Comparison of ENCODE assay signal across 19 cellular contexts in the genomic region with DNA sequence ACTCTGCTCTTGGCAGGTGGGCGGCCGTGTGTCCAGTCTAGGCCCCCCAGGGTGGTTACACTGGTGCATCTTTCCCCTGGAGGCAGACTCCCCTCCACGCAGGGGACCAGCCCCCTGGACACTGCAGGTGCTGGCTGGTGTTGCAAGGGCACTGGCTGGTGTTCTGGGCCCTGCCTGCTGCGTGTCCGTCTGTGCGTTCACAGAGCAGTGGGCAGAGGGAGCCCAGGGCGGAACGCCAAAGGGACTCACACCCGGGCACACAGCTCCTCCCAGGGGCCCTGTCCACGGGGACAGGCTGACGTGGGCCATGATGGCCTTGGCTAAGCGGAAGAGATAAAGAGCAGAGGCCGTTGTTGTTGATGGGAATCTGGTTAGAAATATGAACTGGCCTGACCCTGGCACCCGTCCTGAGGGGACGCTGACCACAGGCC. TPM values are rescaled to one million over a fixed set of nuclear protein-coding genes. Genes with fewer than 3 reads are reported as not detected.
A peak's percentile ranks its signal among the peaks of the same experiment; 100 is the strongest.
DNase-seq lines count a peak whose midpoint lies in the region; ATAC-seq, FAIRE-seq and TF ChIP-seq lines count a peak whose summit lies in the region.
"Had no signal": no experiment of that assay in that cellular context is flagged by ENCODE, and none has a peak within 500 bp of the region (broad histone marks: within the 10 kb centered on the region; RNA-seq: fewer than 3 reads in every experiment).

No MANE protein-coding gene starts in this region.

- CTCF ChIA-PET in activated CD8-positive, alpha-beta memory T cell treated with anti-CD3 and anti-CD28 coated beads, Interleukin-2, amount 10 ng/mL, durations not matched to agents 7 days and 5 days (lab: Charles Lee): no interaction called here
- CTCF ChIA-PET in CD8-positive, alpha-beta T cell (lab: Charles Lee): no interaction called here

- intact Hi-C loops in CD8-positive, alpha-beta T cell (cut with DNase I, micrococcal nuclease): no loop called here
- intact Hi-C loops in adrenal gland (cut with DNase I): no loop called here

- H3K4me3 ChIP-seq in CD8-positive, alpha-beta T cell (ENCODE audit: low read depth, low read length): no peak overlapping the region
- no peak overlapping the region for H3K4me3 ChIP-seq in adrenal gland
- no peak overlapping the region for H3K4me3 ChIP-seq in neuronal stem cell (ENCODE audit: low read length in 2 of 2)
- H3K4me3 ChIP-seq: vagina had no signal

- POLR2A ChIA-PET in CD8-positive, alpha-beta T cell (lab: Charles Lee): interaction anchor here (1.1 kb wide), 1 partner anchor 24 kb away, joined by 4 read pairs; no protein-coding TSS in a partner anchor

- H3K27ac ChIP-seq in CD8-positive, alpha-beta T cell (ENCODE audit: low read depth, low read length): no peak overlapping the region
- H3K27ac ChIP-seq in adrenal gland: peak overlapping the region; percentile 51 to 91 (median 77)
- no peak overlapping the region for H3K27ac ChIP-seq in neuronal stem cell (replicated peaks; ENCODE audit: low read length)
- H3K27ac ChIP-seq: neutrophil, vagina had no signal

- H3K27me3 ChIP-seq in CD8-positive, alpha-beta T cell (ENCODE audit: insufficient read depth, low read length): no peaks in the 10 kb centered on the region
- H3K27me3 ChIP-seq in adrenal gland (no peaks in the 10 kb centered on the region), neuronal stem cell (ENCODE audit: control insufficient read depth in 3 of 3, insufficient read depth in 3 of 3, low read depth in 1 of 3, low read length in 3 of 3) (no peaks in the 10 kb centered on the region)
- H3K27me3 ChIP-seq: BE2C, neutrophil, vagina had no signal

- H3K4me2 ChIP-seq in neuronal stem cell (ENCODE audit: insufficient read depth, low read length, poor library complexity, severe bottlenecking): no peak overlapping the region

- no peak overlapping the region for H2AK5ac ChIP-seq in neuronal stem cell (ENCODE audit: low read depth, low read length)

- peaks cover 38% of the 10 kb centered on the region for H3K4me1 ChIP-seq in CD8-positive, alpha-beta T cell (ENCODE audit: insufficient read depth, low read length)
- H3K4me1 ChIP-seq in adrenal gland (replicated peaks in 1 of 2): peaks cover 16 to 25% of the 10 kb centered on the region in 2 donors
- peaks cover 1 to 6% of the 10 kb centered on the region in 2 donors for H3K4me1 ChIP-seq in neuronal stem cell (ENCODE audit: control insufficient read depth in 2 of 2, insufficient read depth in 1 of 2, low read depth in 1 of 2, low read length in 2 of 2)
- H3K4me1 ChIP-seq: BE2C, vagina had no signal

- no peak overlapping the region for H2AFZ ChIP-seq in neuronal stem cell (ENCODE audit: low read length)

- H2BK5ac ChIP-seq in neuronal stem cell (ENCODE audit: low read length): no peak overlapping the region

- peaks cover 6% of the 10 kb centered on the region for H3K36me3 ChIP-seq in CD8-positive, alpha-beta T cell (ENCODE audit: insufficient read depth, low read length)
- H3K36me3 ChIP-seq in adrenal gland (replicated peaks in 1 of 2) (peaks cover 0 to 18% of the 10 kb centered on the region in 2 donors), neuronal stem cell (replicated peaks in 1 of 2; ENCODE audit: control insufficient read depth in 2 of 2, insufficient read depth in 2 of 2, low read length in 2 of 2) (peaks cover 45 to 63% of the 10 kb centered on the region in 2 donors)

- H3K27me3 Mint-ChIP-seq in activated CD8-positive, alpha-beta memory T cell treated with anti-CD3 and anti-CD28 coated beads, Interleukin-2, amount 10 ng/mL, durations not matched to agents 7 days and 5 days: no peaks in the 10 kb centered on the region
- H3K27me3 Mint-ChIP-seq in CD8-positive, alpha-beta T cell (ENCODE audit: low read depth): no peaks in the 10 kb centered on the region

- WGBS in adrenal gland, 4 donors: 53 to 69% (median 54%) methylated on average over 3 to 15 of the region's 15 CpGs
- WGBS in neuronal stem cell (ENCODE audit: extremely low coverage in 2 of 2, insufficient read length in 2 of 2, insufficient replicate concordance in 1 of 2), 2 donors: no CpG with 5 or more reads among the region's 15 CpGs

- H3K9me3 ChIP-seq in CD8-positive, alpha-beta T cell (ENCODE audit: low read length): no peaks in the 10 kb centered on the region
- H3K9me3 ChIP-seq in adrenal gland (replicated peaks in 1 of 3) (no peaks in the 10 kb centered on the region), neuronal stem cell (replicated peaks in 1 of 2; ENCODE audit: control insufficient read depth in 2 of 2, insufficient read depth in 1 of 2, low read depth in 1 of 2, low read length in 2 of 2) (peaks cover 0 to 11% of the 10 kb centered on the region in 2 donors)
- H3K9me3 ChIP-seq: BE2C, neutrophil, vagina had no signal

- peak overlapping the region; percentile 94 for H3K23ac ChIP-seq in neuronal stem cell (ENCODE audit: low read depth, low read length, poor library complexity)

- no peak for FAIRE-seq in urothelium cell line (lab: Jason Lieb, UNC)
- FAIRE-seq: A204.1 had no signal

- H3K4me1 Mint-ChIP-seq in activated CD8-positive, alpha-beta memory T cell treated with anti-CD3 and anti-CD28 coated beads, Interleukin-2, amount 10 ng/mL, durations not matched to agents 7 days and 5 days: peaks cover 6% of the 10 kb centered on the region
- H3K4me1 Mint-ChIP-seq in CD8-positive, alpha-beta T cell (ENCODE audit: low read depth): peaks cover 45% of the 10 kb centered on the region

- H2BK15ac ChIP-seq in neuronal stem cell (ENCODE audit: low read length): no peak overlapping the region

- peak; percentile 13 for DNase-seq in activated CD8-positive, alpha-beta memory T cell treated with anti-CD3 and anti-CD28 coated beads, Interleukin-2, amount 50 U/mL, for 4 hours
- DNase-seq in activated CD8-positive, alpha-beta memory T cell treated with anti-CD3 and anti-CD28 coated beads, Interleukin-2, amount 10 ng/mL, durations not matched to agents 7 days and 5 days: no peak
- peak in 1 of 7 experiments; percentile 14 for DNase-seq in CD8-positive, alpha-beta T cell
- DNase-seq in adrenal gland: peak; percentile 86 to 98 (median 94)
- DNase-seq in neuronal stem cell (ENCODE audit: low spot score): no peak
- no peak for DNase-seq in urothelium cell line (ENCODE audit: low spot score)
- no peak for DNase-seq in inferior parietal cortex (ENCODE audit: extremely low spot score)
- no peak for DNase-seq in Ammon's horn (ENCODE audit: low spot score)
- DNase-seq: activated CD4-positive, alpha-beta T cell treated with anti-CD3 and anti-CD28 coated beads, Interleukin-2, amount 50 U/mL, for 1 hour; BE2C; DMS 273 treated with DMSO at 0.1 percent for 48 hours; NCI-H1436 treated with DMSO at 0.1 percent for 48 hours; NCI-H526; stimulated activated CD4-positive, alpha-beta T cell treated with anti-CD3 and anti-CD28 coated beads, Interleukin-12 subunit alpha, Interleukin-12 subunit beta, amount 100 ng/mL, for 4 hours had no signal

- TF ChIP-seq POLR2A in adrenal gland (IDR thresholded peaks at IDR 0.05): peak in 1 of 2 donors; percentile 70

- peaks cover 6% of the 10 kb centered on the region for H3K79me1 ChIP-seq in neuronal stem cell (ENCODE audit: low read depth, low read length)

- no peak overlapping the region for H3K14ac ChIP-seq in neuronal stem cell (ENCODE audit: low read length)

- TF ChIP-seq CTCF in CD8-positive, alpha-beta T cell (IDR thresholded peaks at IDR 0.05): no peak
- no peak for TF ChIP-seq CTCF in adrenal gland (IDR thresholded peaks at IDR 0.05)

- no peak overlapping the region for H2BK12ac ChIP-seq in neuronal stem cell (ENCODE audit: low read length)

- no peak overlapping the region for H3K4me3 Mint-ChIP-seq in activated CD8-positive, alpha-beta memory T cell treated with anti-CD3 and anti-CD28 coated beads, Interleukin-2, amount 10 ng/mL, durations not matched to agents 7 days and 5 days
- H3K4me3 Mint-ChIP-seq in CD8-positive, alpha-beta T cell: no peak overlapping the region

- H3K4ac ChIP-seq in neuronal stem cell (ENCODE audit: low read length): no peak overlapping the region

- H2BK120ac ChIP-seq in neuronal stem cell (ENCODE audit: low read depth, low read length): no peak overlapping the region

- no peak overlapping the region for H3K9ac ChIP-seq in neuronal stem cell (ENCODE audit: low read depth, low read length, poor library complexity)

- H3K9me3 Mint-ChIP-seq in activated CD8-positive, alpha-beta memory T cell treated with anti-CD3 and anti-CD28 coated beads, Interleukin-2, amount 10 ng/mL, durations not matched to agents 7 days and 5 days (ENCODE audit: low read depth): peaks cover 5% of the 10 kb centered on the region
- no peaks in the 10 kb centered on the region for H3K9me3 Mint-ChIP-seq in CD8-positive, alpha-beta T cell

- H4K8ac ChIP-seq in neuronal stem cell (ENCODE audit: low read depth, low read length): no peak overlapping the region

- peaks cover 30% of the 10 kb centered on the region for H3K36me3 Mint-ChIP-seq in activated CD8-positive, alpha-beta memory T cell treated with anti-CD3 and anti-CD28 coated beads, Interleukin-2, amount 10 ng/mL, durations not matched to agents 7 days and 5 days
- H3K36me3 Mint-ChIP-seq in CD8-positive, alpha-beta T cell: peaks cover 68% of the 10 kb centered on the region

- no peak overlapping the region for H4K91ac ChIP-seq in neuronal stem cell (ENCODE audit: low read depth, low read length, poor library complexity)

- no peak overlapping the region for H3K18ac ChIP-seq in neuronal stem cell (ENCODE audit: low read length)

- no peak overlapping the region for H3K27ac Mint-ChIP-seq in activated CD8-positive, alpha-beta memory T cell treated with anti-CD3 and anti-CD28 coated beads, Interleukin-2, amount 10 ng/mL, durations not matched to agents 7 days and 5 days
- H3K27ac Mint-ChIP-seq in CD8-positive, alpha-beta T cell: peak overlapping the region; percentile 37

- ATAC-seq in activated CD8-positive, alpha-beta memory T cell treated with anti-CD3 and anti-CD28 coated beads, Interleukin-2, amount 10 ng/mL, durations not matched to agents 7 days and 5 days: no peak
- ATAC-seq in CD8-positive, alpha-beta T cell: no peak

RNA-seq across cellular contexts. Expression of a gene that starts 27.3 kb away (rescaled TPM):
- total RNA-seq in activated CD8-positive, alpha-beta memory T cell treated with anti-CD3 and anti-CD28 coated beads, Interleukin-2, amount 10 ng/mL, durations not matched to agents 7 days and 5 days: 10 to 100 TPM; 43.6 to 56.7 TPM
- total RNA-seq in CD8-positive, alpha-beta T cell: 10 to 100 TPM; 33.5 to 37.0 TPM
- 10 to 100 TPM; 35.7 to 88.3 (median 57.0) TPM for total RNA-seq in adrenal gland
- polyA plus RNA-seq in adrenal gland: 10 to 100 TPM; 32.4 to 90.3 (median 82.1) TPM
- polyA plus RNA-seq in neuronal stem cell (2013, experiment 1 of 2): 8.9 TPM
- 9.7 TPM for polyA plus RNA-seq in neuronal stem cell (2013, experiment 2 of 2)

RNA-seq across cellular contexts. Expression of a gene that starts 50.6 kb away (rescaled TPM):
- total RNA-seq in activated CD8-positive, alpha-beta memory T cell treated with anti-CD3 and anti-CD28 coated beads, Interleukin-2, amount 10 ng/mL, durations not matched to agents 7 days and 5 days: not detected
- total RNA-seq in CD8-positive, alpha-beta T cell: under 1 TPM in 1 of 2 experiments, not detected in 1; 0.24 TPM
- total RNA-seq in adrenal gland: under 1 TPM in 7 of 8 donors, not detected in 1; 0.08 to 0.32 (median 0.17) TPM
- polyA plus RNA-seq in adrenal gland: under 1 TPM; 0.05 to 0.17 (median 0.08) TPM
- 0.03 TPM for polyA plus RNA-seq in neuronal stem cell (2013, experiment 1 of 2)
- 0.03 TPM for polyA plus RNA-seq in neuronal stem cell (2013, experiment 2 of 2)
- total RNA-seq: renal cortical epithelial cell, subcutaneous adipose tissue, vagina had no signal

Comparison
In these comparisons a context has a peak if more than half of its experiments do, and no peak if none do; other contexts are left out.
1. DNase-seq: peak in activated CD8-positive, alpha-beta memory T cell treated with anti-CD3 and anti-CD28 coated beads, Interleukin-2, amount 50 U/mL, for 4 hours (single experiment) and adrenal gland (7 of 7); none in activated CD8-positive, alpha-beta memory T cell treated with anti-CD3 and anti-CD28 coated beads, Interleukin-2, amount 10 ng/mL, durations not matched to agents 7 days and 5 days (single experiment), neuronal stem cell (single experiment), urothelium cell line (single experiment), inferior parietal cortex (single experiment) and Ammon's horn (single experiment).
2. H3K27ac ChIP-seq: peak in adrenal gland (5 of 5); none in CD8-positive, alpha-beta T cell (single experiment) and neuronal stem cell (single experiment).